Comparison of ENCODE assay signal across 10 cellular contexts in the genomic region with DNA sequence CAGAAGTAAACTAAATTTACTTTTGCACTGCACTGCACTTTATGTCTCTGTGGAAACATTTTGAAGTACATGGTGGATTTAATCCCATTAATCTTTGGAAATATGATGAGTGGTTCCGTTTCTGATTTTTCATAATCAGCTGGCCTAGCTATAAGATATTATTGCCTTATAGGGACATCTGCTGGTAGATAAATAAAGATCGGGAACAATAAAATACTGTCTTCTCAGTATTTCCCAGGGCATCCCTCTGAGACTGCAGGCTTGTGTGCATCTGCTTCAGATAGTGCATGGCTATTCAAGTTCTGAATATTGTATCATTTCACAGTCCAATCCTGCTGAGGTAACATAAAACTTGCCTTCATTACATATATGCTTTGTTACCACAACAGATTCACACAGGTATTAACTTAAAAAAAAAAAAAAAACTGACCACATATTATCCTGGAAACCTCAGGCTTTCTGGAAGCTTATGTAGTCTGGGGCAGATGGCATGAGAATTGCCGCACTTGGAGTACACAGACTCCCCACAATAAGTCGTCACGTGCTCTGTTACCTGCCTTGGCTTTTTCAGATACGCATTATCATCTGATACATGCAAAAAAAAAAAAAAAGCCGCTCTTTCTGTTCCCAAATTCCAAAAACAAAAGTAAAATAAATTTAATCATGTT.
DNase-seq lines count a peak whose midpoint lies in the region; ATAC-seq and TF ChIP-seq lines count a peak whose summit lies in the region.
"Had no signal": no experiment of that assay in that cellular context is flagged by ENCODE, and none has a peak within 500 bp of the region (broad histone marks: within the 10 kb centered on the region; RNA-seq: fewer than 3 reads in every experiment).

No MANE protein-coding gene starts in this region.

- in situ Hi-C loops in Panc1 (cut with HindIII; ENCODE audit: low pct_unique_long_range_greater_than_20kb, low sequenced_read_pairs) = no loop called here

- no peaks in the 10 kb centered on the region; the same call in 1 of the 2 replicates for H3K27me3 ChIP-seq in Panc1 (ENCODE audit: control insufficient read depth, insufficient read depth, low read length)
- H3K27me3 ChIP-seq in hepatocyte = no peaks in the 10 kb centered on the region
- H3K27me3 ChIP-seq in Peyer's patch = no peaks in the 10 kb centered on the region

- CTCF ChIA-PET in Panc1 (lab: Charles Lee) = interaction anchor here (0.6 kb wide), 1 partner anchor 352 kb away, joined by 4 read pairs; no protein-coding TSS in a partner anchor

- H3K79me2 ChIP-seq in hepatocyte = no peaks in the 10 kb centered on the region

- H3K36me3 ChIP-seq in Panc1 (ENCODE audit: control insufficient read depth, insufficient read depth, low read length) (no peaks in the 10 kb centered on the region), hepatocyte (replicated peaks; ENCODE audit: insufficient read depth, low read depth) (no peaks in the 10 kb centered on the region), Peyer's patch (no peaks in the 10 kb centered on the region)

- H3K9me3 ChIP-seq in Panc1 (ENCODE audit: control insufficient read depth, insufficient read depth, low read depth, low read length) (no peaks in the 10 kb centered on the region), hepatocyte (ENCODE audit: low read depth) (no peaks in the 10 kb centered on the region), Peyer's patch (no peaks in the 10 kb centered on the region)

- TF ChIP-seq CTCF in Panc1 (IDR thresholded peaks at IDR 0.05) (peak; percentile 18; the same call in 1 of the 2 replicates), hepatocyte (IDR thresholded peaks at IDR 0.05; ENCODE audit: poor library complexity) (peak; percentile 30), Peyer's patch (IDR thresholded peaks at IDR 0.05) (peak in 1 of 6 experiments; percentile 4)

- DNase-seq in DMS153 treated with DMSO at 0.1 percent for 48 hours (lab: John Stamatoyannopoulos, UW; ENCODE audit: unreplicated experiment) = peak; percentile 16
- DNase-seq in Panc1 (ENCODE audit: low read depth, low spot score) = no peak
- no peak for DNase-seq in hepatocyte (ENCODE audit: low spot score)
- no peak for DNase-seq in Peyer's patch
- no peak for DNase-seq in activated effector memory CD4-positive, alpha-beta T cell treated with anti-CD3 and anti-CD28 coated beads, Interleukin-2, amount 50 U/mL, for 16 hours
- no peak for DNase-seq in KG1 (lab: John Stamatoyannopoulos, UW)
- DNase-seq in germinal center (ENCODE audit: low spot score) = no peak
- DNase-seq: activated CD4-positive, alpha-beta memory T cell treated with anti-CD3 and anti-CD28 coated beads for 36 hours had no signal

- BruUV-seq in Panc1 (replicated peaks; lab: Mats Ljungman, UMichigan) = no TSS peak

- H3K4me1 ChIP-seq in Panc1 (ENCODE audit: control insufficient read depth, insufficient read depth, low read length) (no peaks in the 10 kb centered on the region), hepatocyte (ENCODE audit: insufficient read depth) (no peaks in the 10 kb centered on the region), Peyer's patch (no peaks in the 10 kb centered on the region)

- peak; percentile 41 for ATAC-seq in HG03175 (IDR thresholded peaks at IDR 0.05; ENCODE audit: unreplicated experiment)
- no peak for ATAC-seq in Panc1

- no peaks in the 10 kb centered on the region for H4K20me1 ChIP-seq in hepatocyte (ENCODE audit: insufficient read depth, poor library complexity, severe bottlenecking)

- no peaks in the 10 kb centered on the region for H3K9me2 ChIP-seq in hepatocyte (replicated peaks; ENCODE audit: insufficient read depth)

- 84% methylated on average over 7 of the region's 7 CpGs for WGBS in hepatocyte (ENCODE audit: low lambda C conversion rate, missing lambda C conversion rate)

- H3K4me3 ChIP-seq in Panc1 (ENCODE audit: low read depth in 2 of 2, low read length in 2 of 2) = no peak overlapping the region
- H3K4me3 ChIP-seq in hepatocyte = no peak overlapping the region
- no peak overlapping the region for H3K4me3 ChIP-seq in Peyer's patch

- H2AFZ ChIP-seq in hepatocyte = no peak overlapping the region

- no peak overlapping the region for H3K4me2 ChIP-seq in hepatocyte

- intact Hi-C loops in Panc1 (cut with micrococcal nuclease; ENCODE audit: unreplicated experiment) = loop anchor here (10.0 kb wide), 1 partner anchor 282 kb away; no protein-coding TSS in a partner anchor

- no peak overlapping the region for H3K27ac ChIP-seq in Panc1 (ENCODE audit: low read length)
- H3K27ac ChIP-seq in hepatocyte = no peak overlapping the region
- no peak overlapping the region for H3K27ac ChIP-seq in Peyer's patch
- H3K27ac ChIP-seq: epithelial cell of prostate had no signal

- TF ChIP-seq POLR2A in Peyer's patch (IDR thresholded peaks at IDR 0.05) = no peak

- POLR2A ChIA-PET in Panc1 (lab: Charles Lee) = interaction anchor here (0.6 kb wide), 1 partner anchor 705 kb away, joined by 4 read pairs; no protein-coding TSS in a partner anchor
